In genomic region chr4:67522851-67523671, GRCh38 we compare ENCODE assay signal across 1 cellular context.
TF ChIP-seq lines count a peak whose summit lies in the region.

No MANE protein-coding gene starts in this region.

TF ChIP-seq in K562, 482 proteins besides CTCF, POLR2A, EP300 and RAD21 (continued from another document and continues in another):
- TF ChIP-seq JUND (IDR thresholded peaks at IDR 0.05; ENCODE audit: borderline replicate concordance, low read depth, low read length), result peak; percentile 92
- TF ChIP-seq JUND (tag; IDR thresholded peaks at IDR 0.05; ENCODE audit: borderline replicate concordance, low read depth, low read length), result peak; percentile 90; the same call in 2 of the 3 replicates
- TF ChIP-seq ZNF224 (CRISPR knock-in tag; IDR thresholded peaks at IDR 0.05), result no peak
- no peak for TF ChIP-seq HINFP (tag; conservative IDR thresholded peaks at IDR 0.05; ENCODE audit: low read depth)
- TF ChIP-seq CREBBP (IDR thresholded peaks at IDR 0.05; ENCODE audit: low read depth, low read length), result no peak
- TF ChIP-seq ZNF449 (CRISPR knock-in tag; IDR thresholded peaks at IDR 0.05), result no peak
- no peak for TF ChIP-seq BRCA1 (IDR thresholded peaks at IDR 0.05)
- no peak for TF ChIP-seq BRCA1 (CRISPR knock-in tag; IDR thresholded peaks at IDR 0.05)
- TF ChIP-seq SAFB (IDR thresholded peaks at IDR 0.05; ENCODE audit: borderline replicate concordance, low read depth, low read length), result no peak
- TF ChIP-seq CBFA2T2 (conservative IDR thresholded peaks at IDR 0.05), result peak; percentile 70
- TF ChIP-seq CGGBP1 (CRISPR knock-in tag; IDR thresholded peaks at IDR 0.05), result no peak
- TF ChIP-seq POU5F1 (IDR thresholded peaks at IDR 0.05; ENCODE audit: borderline replicate concordance, low read depth, low read length, partially characterized antibody), result no peak
- no peak for TF ChIP-seq HOXB6 (CRISPR knock-in tag; IDR thresholded peaks at IDR 0.05; ENCODE audit: borderline replicate concordance)
- no peak for TF ChIP-seq HNRNPH1 (optimal IDR thresholded peaks at IDR 0.05; ENCODE audit: low read depth, low read length)
- TF ChIP-seq KLF10 (CRISPR knock-in tag; IDR thresholded peaks at IDR 0.05), result no peak
- TF ChIP-seq TOE1 (IDR thresholded peaks at IDR 0.05; ENCODE audit: borderline replicate concordance), result 0 out of 2 replicates have a peak, but pooled peaks have one; percentile 22
- TF ChIP-seq TOE1 (CRISPR knock-in tag; IDR thresholded peaks at IDR 0.05; ENCODE audit: borderline replicate concordance, low read depth), result no peak
- 0 out of 2 replicates have a peak, but pooled peaks have one; percentile 33 for TF ChIP-seq ILK (tag; IDR thresholded peaks at IDR 0.05; ENCODE audit: borderline replicate concordance, low read depth)
- no peak for TF ChIP-seq NR1H2 (CRISPR knock-in tag; IDR thresholded peaks at IDR 0.05)
- TF ChIP-seq ZNF124 (CRISPR knock-in tag; IDR thresholded peaks at IDR 0.05), result no peak
- TF ChIP-seq ELF4 (CRISPR knock-in tag; IDR thresholded peaks at IDR 0.05), result no peak
- TF ChIP-seq AFF4 (CRISPR knock-in tag; IDR thresholded peaks at IDR 0.05), result no peak
- no peak for TF ChIP-seq CTCFL (IDR thresholded peaks at IDR 0.05; ENCODE audit: borderline replicate concordance, insufficient read depth, low read depth, low read length, poor library complexity, severe bottlenecking)
- no peak for TF ChIP-seq HBP1 (CRISPR knock-in tag; IDR thresholded peaks at IDR 0.05)
- no peak for TF ChIP-seq ZNF780A (CRISPR knock-in tag; IDR thresholded peaks at IDR 0.05)
- TF ChIP-seq ETV5 (CRISPR knock-in tag; IDR thresholded peaks at IDR 0.05; ENCODE audit: low read depth), result peak; percentile 64; the same call in 1 of the 2 replicates
- peak; percentile 51 for TF ChIP-seq GABPA (tag; conservative IDR thresholded peaks at IDR 0.05; ENCODE audit: low read depth)
- TF ChIP-seq THRA (IDR thresholded peaks at IDR 0.05), result no peak
- TF ChIP-seq FOXJ3 (CRISPR knock-in tag; IDR thresholded peaks at IDR 0.05), result no peak
- TF ChIP-seq E4F1 (CRISPR knock-in tag; IDR thresholded peaks at IDR 0.05; ENCODE audit: borderline replicate concordance), result no peak
- peak in 1 of 2 experiments; percentile 60; a peak in 1 of 4 replicates for TF ChIP-seq ZNF318 (IDR thresholded peaks at IDR 0.05; ENCODE audit: borderline replicate concordance in 1 of 2, low read depth in 1 of 2)
- TF ChIP-seq NEUROD1 (IDR thresholded peaks at IDR 0.05; ENCODE audit: borderline replicate concordance, low read depth, low read length, partially characterized antibody), result no peak
- TF ChIP-seq HDGF (IDR thresholded peaks at IDR 0.05), result peak; percentile 47; the same call in 1 of the 2 replicates
- TF ChIP-seq NCOR1 (IDR thresholded peaks at IDR 0.05), result peak; percentile 77
- TF ChIP-seq ZKSCAN8 (CRISPR knock-in tag; IDR thresholded peaks at IDR 0.05), result peak; percentile 73
